17 cellular contexts compared by ENCODE assay signal in genomic region chr15:37041042-37041441, GRCh38.
"Had no signal": no experiment of that assay in that cellular context is flagged by ENCODE, and none has a peak within 500 bp of the region (broad histone marks: within the 10 kb centered on the region; RNA-seq: fewer than 3 reads in every experiment).

No MANE protein-coding gene starts in this region.

- H3K27ac ChIP-seq: coronary artery, psoas muscle, transverse colon, vagina had no signal

- H3K4me1 ChIP-seq: psoas muscle had no signal

- H3K4me3 ChIP-seq: coronary artery, esophagus muscularis mucosa, psoas muscle, transverse colon, vagina had no signal

- ATAC-seq: natural killer cell treated with Interleukin-12 subunit alpha and Interleukin-12 subunit beta and Interleukin-15 and Interleukin-18, amount 100 ng/mL, for 72 hours; psoas muscle; sciatic nerve; stimulated activated naive CD8-positive, alpha-beta T cell treated with anti-CD3 and anti-CD28 coated beads, Interleukin-15, Interleukin-2, amounts not matched to agents 100 U/mL and 50 U/mL, for 24 hours had no signal

- H3K27me3 ChIP-seq: esophagus muscularis mucosa, transverse colon, vagina had no signal

- H3K4me3 Mint-ChIP-seq: natural killer cell treated with Interleukin-12 subunit alpha and Interleukin-12 subunit beta and Interleukin-15 and Interleukin-18, amount 100 ng/mL, for 72 hours had no signal

- H3K27me3 Mint-ChIP-seq: natural killer cell treated with Interleukin-12 subunit alpha and Interleukin-12 subunit beta and Interleukin-15 and Interleukin-18, amount 100 ng/mL, for 72 hours had no signal

- H3K36me3 ChIP-seq: transverse colon, vagina had no signal

- H3K36me3 Mint-ChIP-seq: natural killer cell treated with Interleukin-12 subunit alpha and Interleukin-12 subunit beta and Interleukin-15 and Interleukin-18, amount 100 ng/mL, for 72 hours had no signal

- FAIRE-seq: astrocyte, keratinocyte had no signal

- DNase-seq: activated CD4-positive, alpha-beta T cell treated with anti-CD3 and anti-CD28 coated beads, Interleukin-2, amount 50 U/mL, for 4 hours; activated CD4-positive, CD25-positive, alpha-beta regulatory T cell treated with anti-CD3 and anti-CD28 coated beads, Interleukin-2, amount 50 U/mL, for 72 hours; activated naive CD4-positive, alpha-beta T cell treated with anti-CD3 and anti-CD28 coated beads, Interleukin-2, amount 50 U/mL, for 16 hours; activated T-cell treated with anti-CD3 and anti-CD28 coated beads, Interleukin-2, amount 50 U/mL, for 1 hour; central memory CD4-positive, alpha-beta T cell; effector CD4-positive, alpha-beta T cell; occipital lobe; psoas muscle; stimulated activated naive CD8-positive, alpha-beta T cell treated with anti-CD3 and anti-CD28 coated beads, Interleukin-15, Interleukin-2, amounts not matched to agents 100 U/mL and 50 U/mL, for 24 hours; transverse colon had no signal

- H3K9me3 ChIP-seq: esophagus muscularis mucosa, psoas muscle, transverse colon, vagina had no signal

- H3K27ac Mint-ChIP-seq: natural killer cell treated with Interleukin-12 subunit alpha and Interleukin-12 subunit beta and Interleukin-15 and Interleukin-18, amount 100 ng/mL, for 72 hours had no signal
